In the genomic region with DNA sequence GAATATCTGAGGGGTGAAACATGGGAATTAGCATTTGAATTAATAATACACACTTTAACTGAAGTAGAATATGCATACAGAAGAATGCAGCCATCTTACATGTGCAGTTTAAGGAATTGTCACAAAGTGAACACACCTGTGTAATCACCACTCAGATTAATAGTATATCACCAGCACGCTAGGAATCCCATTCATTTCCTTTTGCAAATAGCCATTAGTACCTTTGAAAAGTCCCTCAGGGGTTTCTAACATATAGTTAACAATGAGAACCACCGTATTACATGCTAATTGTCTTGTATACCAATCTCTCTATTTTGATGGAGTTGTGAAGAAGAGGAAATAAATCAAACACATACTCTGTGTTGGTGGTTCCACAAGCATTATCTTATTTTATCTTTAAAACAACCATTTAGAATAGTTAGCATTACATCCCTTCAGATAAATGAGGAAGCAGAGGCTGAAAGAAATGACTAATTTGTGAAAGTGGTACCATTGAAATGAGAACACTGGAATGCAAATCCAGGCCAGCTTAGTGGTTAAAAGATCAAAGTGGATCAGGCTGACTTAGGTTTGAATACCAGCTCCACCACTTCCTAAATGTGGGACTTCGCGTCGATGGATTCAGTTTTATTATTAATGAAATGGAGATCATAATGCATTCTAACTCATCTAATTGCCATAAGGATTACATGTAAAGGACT, we compare ENCODE assay signal across 13 cellular contexts.
A peak's percentile ranks its signal among the peaks of the same experiment; 100 is the strongest.
DNase-seq lines count a peak whose midpoint lies in the region; ATAC-seq and TF ChIP-seq lines count a peak whose summit lies in the region.
"Had no signal": no experiment of that assay in that cellular context is flagged by ENCODE, and none has a peak within 500 bp of the region (broad histone marks: within the 10 kb centered on the region; RNA-seq: fewer than 3 reads in every experiment).

No MANE protein-coding gene starts in this region.

- CTCF ChIA-PET in Caco-2 (lab: Charles Lee): no interaction called here

- POLR2A ChIA-PET in Caco-2 (lab: Charles Lee): no interaction called here

- intact Hi-C loops in Caco-2 (cut with micrococcal nuclease; ENCODE audit: unreplicated experiment): loop anchor here (1.0 to 2.0 kb wide), 2 partner anchors 32 to 53 kb away; no protein-coding TSS in a partner anchor

- H3K9me3 ChIP-seq in Caco-2: no peaks in the 10 kb centered on the region
- H3K9me3 ChIP-seq: mucosa of descending colon, Peyer's patch, right atrium auricular region had no signal

- no TSS peak for BruUV-seq in Caco-2 (replicated peaks; lab: Mats Ljungman, UMichigan)

- no peaks in the 10 kb centered on the region for H3K27me3 Mint-ChIP-seq in Caco-2 (ENCODE audit: insufficient read depth, unreplicated experiment)
- H3K27me3 Mint-ChIP-seq: activated naive CD8-positive, alpha-beta T cell treated with anti-CD3 and anti-CD28 coated beads, Interleukin-2, amount 50 U/mL, for 24 hours had no signal

- peak; percentile 49 for ATAC-seq in HG02938 (IDR thresholded peaks at IDR 0.05; ENCODE audit: unreplicated experiment)
- ATAC-seq: activated naive CD8-positive, alpha-beta T cell treated with anti-CD3 and anti-CD28 coated beads, Interleukin-2, amount 50 U/mL, for 24 hours; mucosa of descending colon had no signal

- peaks cover 20% of the 10 kb centered on the region for H3K36me3 Mint-ChIP-seq in Caco-2 (ENCODE audit: insufficient read depth, unreplicated experiment)

- peak overlapping the region; percentile 55 for H3K27ac Mint-ChIP-seq in Caco-2 (ENCODE audit: unreplicated experiment)
- H3K27ac Mint-ChIP-seq: activated naive CD8-positive, alpha-beta T cell treated with anti-CD3 and anti-CD28 coated beads, Interleukin-2, amount 50 U/mL, for 24 hours had no signal

- peaks cover 29% of the 10 kb centered on the region for H3K4me1 Mint-ChIP-seq in Caco-2 (ENCODE audit: low read depth, unreplicated experiment)
- H3K4me1 Mint-ChIP-seq: activated naive CD8-positive, alpha-beta T cell treated with anti-CD3 and anti-CD28 coated beads, Interleukin-2, amount 50 U/mL, for 24 hours had no signal

- no peaks in the 10 kb centered on the region for H3K27me3 ChIP-seq in Caco-2 (replicated peaks; ENCODE audit: control insufficient read depth, insufficient read depth, low read length)
- H3K27me3 ChIP-seq: Peyer's patch, right atrium auricular region had no signal

- H3K9me3 Mint-ChIP-seq in Caco-2 (ENCODE audit: unreplicated experiment): no peaks in the 10 kb centered on the region
- H3K9me3 Mint-ChIP-seq: activated naive CD8-positive, alpha-beta T cell treated with anti-CD3 and anti-CD28 coated beads, Interleukin-2, amount 50 U/mL, for 24 hours had no signal

- DNase-seq in Caco-2 (peak in 1 of 2 experiments; percentile 43), NCI-H748 treated with DMSO at 0.1 percent for 48 hours (lab: John Stamatoyannopoulos, UW) (peak; percentile 96), glomerular visceral epithelial cell (ENCODE audit: extremely low spot score) (peak; percentile 53), SK-N-DZ (ENCODE audit: low spot score) (no peak), RKO (ENCODE audit: low spot score) (no peak), mesenteric fat pad (ENCODE audit: low spot score) (no peak)
- DNase-seq in activated naive CD4-positive, alpha-beta T cell treated with anti-CD3 and anti-CD28 coated beads, Interleukin-2, amount 50 U/mL, for 16 hours: no peak
- DNase-seq: activated naive CD8-positive, alpha-beta T cell treated with anti-CD3 and anti-CD28 coated beads, Interleukin-2, amount 50 U/mL, for 24 hours; mucosa of descending colon; NCI-H1105 treated with DMSO at 0.1 percent for 48 hours; Peyer's patch had no signal

- no peak overlapping the region for H3K4me3 ChIP-seq in Caco-2 (ENCODE audit: low read depth, low read length)
- H3K4me3 ChIP-seq: mucosa of descending colon, Peyer's patch, right atrium auricular region had no signal

- no peak for TF ChIP-seq CTCF in Caco-2 (IDR thresholded peaks at IDR 0.05; ENCODE audit: insufficient read depth in 1 of 2, low read depth in 1 of 2, low read length in 1 of 2, severe bottlenecking in 1 of 2, unreplicated experiment in 1 of 2)

- H3K4me3 Mint-ChIP-seq in Caco-2 (ENCODE audit: unreplicated experiment): peak overlapping the region; percentile 47
- H3K4me3 Mint-ChIP-seq: activated naive CD8-positive, alpha-beta T cell treated with anti-CD3 and anti-CD28 coated beads, Interleukin-2, amount 50 U/mL, for 24 hours had no signal

- peaks cover 65% of the 10 kb centered on the region for H3K4me1 ChIP-seq in Caco-2
- H3K4me1 ChIP-seq: Peyer's patch had no signal

- no peaks in the 10 kb centered on the region for H3K36me3 ChIP-seq in Caco-2 (ENCODE audit: control insufficient read depth, insufficient read depth, low read length)
- H3K36me3 ChIP-seq: Peyer's patch, right atrium auricular region had no signal

Comparison
In these comparisons a context has a peak if more than half of its experiments do, and no peak if none do; other contexts are left out.
1. DNase-seq: peak in NCI-H748 treated with DMSO at 0.1 percent for 48 hours (single experiment) and glomerular visceral epithelial cell (single experiment); none in SK-N-DZ (single experiment), RKO (single experiment), mesenteric fat pad (single experiment) and activated naive CD4-positive, alpha-beta T cell treated with anti-CD3 and anti-CD28 coated beads, Interleukin-2, amount 50 U/mL, for 16 hours (single experiment).